In the genomic region with DNA sequence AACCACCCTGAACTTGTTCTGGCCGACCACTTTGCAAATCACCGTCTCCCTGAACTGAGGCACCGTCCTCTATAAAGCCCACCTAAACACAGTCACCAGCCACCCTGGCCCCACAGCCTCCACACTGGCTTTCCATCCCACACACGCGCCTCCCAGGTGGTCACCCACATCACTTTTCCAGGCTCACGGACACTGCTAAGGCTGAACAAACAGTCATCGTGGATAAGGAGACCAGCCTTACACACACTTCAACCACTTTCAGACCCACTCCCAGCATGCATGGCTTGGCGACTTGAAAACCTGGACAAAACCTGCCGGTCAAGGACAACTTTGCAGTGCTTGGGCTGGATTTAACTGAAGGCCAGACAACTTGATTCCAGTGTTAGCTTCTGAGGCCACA, we compare ENCODE assay signal across 12 cellular contexts. TPM values are rescaled to one million over a fixed set of nuclear protein-coding genes. Genes with fewer than 3 reads are reported as not detected.
DNase-seq lines count a peak whose midpoint lies in the region; ATAC-seq and TF ChIP-seq lines count a peak whose summit lies in the region.
"Had no signal": no experiment of that assay in that cellular context is flagged by ENCODE, and none has a peak within 500 bp of the region (broad histone marks: within the 10 kb centered on the region; RNA-seq: fewer than 3 reads in every experiment).

No MANE protein-coding gene starts in this region.

- no peak for TF ChIP-seq CTCF in RWPE1 (conservative IDR thresholded peaks at IDR 0.05; ENCODE audit: low read depth)
- no peak for TF ChIP-seq CTCF in endodermal cell (conservative IDR thresholded peaks at IDR 0.05)

- no peak for DNase-seq in activated CD8-positive, alpha-beta memory T cell treated with anti-CD3 and anti-CD28 coated beads, Interleukin-2, amount 10 ng/mL, durations not matched to agents 7 days and 5 days
- DNase-seq in activated CD8-positive, alpha-beta memory T cell treated with anti-CD3 and anti-CD28 coated beads, Interleukin-2, amount 50 U/mL, for 4 hours: no peak
- no peak for DNase-seq in RWPE1 (ENCODE audit: low spot score)
- peak; percentile 35 for DNase-seq in endodermal cell
- DNase-seq in stimulated activated effector memory CD8-positive, alpha-beta T cell treated with anti-CD3 and anti-CD28 coated beads, Interleukin-12 subunit alpha, Interleukin-12 subunit beta, amount 100 ng/mL, for 72 hours (ENCODE audit: low spot score in 2 of 2): no peak
- DNase-seq in NOMO-1 (lab: John Stamatoyannopoulos, UW; ENCODE audit: unreplicated experiment in 2 of 2): no peak
- DNase-seq in Karpas-422: no peak
- DNase-seq: foreskin keratinocyte, MG63, posterior cingulate gyrus had no signal

- H3K9me3 ChIP-seq in endodermal cell (ENCODE audit: control insufficient read depth, low read length): no peaks in the 10 kb centered on the region
- no peaks in the 10 kb centered on the region for H3K9me3 ChIP-seq in Karpas-422 (ENCODE audit: low read length)
- H3K9me3 ChIP-seq: MG63 had no signal

- no peaks in the 10 kb centered on the region for H3K9me2 ChIP-seq in Karpas-422 (replicated peaks; ENCODE audit: insufficient read depth, low read length)

- no peak overlapping the region for H3K4me2 ChIP-seq in Karpas-422 (ENCODE audit: low read depth, low read length, poor library complexity, severe bottlenecking)

- peak overlapping the region; percentile 76 for H3K27ac ChIP-seq in RWPE1
- no peak overlapping the region for H3K27ac ChIP-seq in endodermal cell (ENCODE audit: low read depth, low read length)
- no peak overlapping the region for H3K27ac ChIP-seq in Karpas-422 (ENCODE audit: low read length)
- H3K27ac ChIP-seq: foreskin keratinocyte had no signal

- 92 to 99% methylated on average over 6 to 9 of the region's 9 CpGs for WGBS in endodermal cell (ENCODE audit: insufficient coverage in 1 of 2, insufficient read length in 1 of 2), 2 experiments

- peaks cover 17% of the 10 kb centered on the region for H3K36me3 ChIP-seq in endodermal cell (ENCODE audit: control insufficient read depth, insufficient read depth, low read length)
- no peaks in the 10 kb centered on the region; the same call in 1 of the 2 replicates for H3K36me3 ChIP-seq in Karpas-422 (ENCODE audit: insufficient read depth, low read length)

- H2AFZ ChIP-seq in Karpas-422 (ENCODE audit: low read length): no peak overlapping the region
- H2AFZ ChIP-seq: GM23248 had no signal

- peak overlapping the region; percentile 62 for H3K4me3 Mint-ChIP-seq in activated CD8-positive, alpha-beta memory T cell treated with anti-CD3 and anti-CD28 coated beads, Interleukin-2, amount 10 ng/mL, durations not matched to agents 7 days and 5 days
- peak overlapping the region; percentile 24 for H3K4me3 Mint-ChIP-seq in endodermal cell
- H3K4me3 Mint-ChIP-seq in stimulated activated effector memory CD8-positive, alpha-beta T cell treated with anti-CD3 and anti-CD28 coated beads, Interleukin-12 subunit alpha, Interleukin-12 subunit beta, amount 100 ng/mL, for 72 hours: peak overlapping the region; percentile 67

- H3K4me1 Mint-ChIP-seq in activated CD8-positive, alpha-beta memory T cell treated with anti-CD3 and anti-CD28 coated beads, Interleukin-2, amount 10 ng/mL, durations not matched to agents 7 days and 5 days: peaks cover 96% of the 10 kb centered on the region
- H3K4me1 Mint-ChIP-seq in endodermal cell: peaks cover 68% of the 10 kb centered on the region
- peaks cover 85% of the 10 kb centered on the region for H3K4me1 Mint-ChIP-seq in stimulated activated effector memory CD8-positive, alpha-beta T cell treated with anti-CD3 and anti-CD28 coated beads, Interleukin-12 subunit alpha, Interleukin-12 subunit beta, amount 100 ng/mL, for 72 hours

- H3K9ac ChIP-seq in endodermal cell (ENCODE audit: extremely low read depth, low read length, poor library complexity, severe bottlenecking) (no peak overlapping the region), Karpas-422 (ENCODE audit: low read length) (no peak overlapping the region)
- H3K9ac ChIP-seq: GM23248 had no signal

- CTCF ChIA-PET in activated CD8-positive, alpha-beta memory T cell treated with anti-CD3 and anti-CD28 coated beads, Interleukin-2, amount 10 ng/mL, durations not matched to agents 7 days and 5 days (lab: Charles Lee): interaction anchor here (0.9 to 20.8 kb wide), 10 partner anchors 12 to 235 kb away, joined by 4 to 244 read pairs (median 11); a partner anchor contains a TSS
- CTCF ChIA-PET in RWPE1 (lab: Yijun Ruan, JAX): interaction anchor here (0.6 kb wide), 1 partner anchor 406 kb away, joined by 3 read pairs; no protein-coding TSS in a partner anchor

- H3K27me3 Mint-ChIP-seq in activated CD8-positive, alpha-beta memory T cell treated with anti-CD3 and anti-CD28 coated beads, Interleukin-2, amount 10 ng/mL, durations not matched to agents 7 days and 5 days: no peaks in the 10 kb centered on the region
- no peaks in the 10 kb centered on the region for H3K27me3 Mint-ChIP-seq in endodermal cell (ENCODE audit: insufficient read depth)

- H3K27me3 ChIP-seq in endodermal cell (ENCODE audit: control insufficient read depth, insufficient read depth, low read length, poor library complexity, severe bottlenecking): no peaks in the 10 kb centered on the region
- H3K27me3 ChIP-seq in Karpas-422 (ENCODE audit: low read length): no peaks in the 10 kb centered on the region
- H3K27me3 ChIP-seq: foreskin keratinocyte, MG63 had no signal

- H4K20me1 ChIP-seq in Karpas-422 (ENCODE audit: insufficient read depth, low read depth, low read length): peaks cover 44% of the 10 kb centered on the region

- no peak for ATAC-seq in activated CD8-positive, alpha-beta memory T cell treated with anti-CD3 and anti-CD28 coated beads, Interleukin-2, amount 10 ng/mL, durations not matched to agents 7 days and 5 days
- ATAC-seq in stimulated activated effector memory CD8-positive, alpha-beta T cell treated with anti-CD3 and anti-CD28 coated beads, Interleukin-12 subunit alpha, Interleukin-12 subunit beta, amount 100 ng/mL, for 72 hours: no peak
- ATAC-seq in GM18867 (IDR thresholded peaks at IDR 0.05; ENCODE audit: unreplicated experiment): no peak

- peaks cover 18% of the 10 kb centered on the region for H3K4me1 ChIP-seq in endodermal cell (ENCODE audit: control insufficient read depth, insufficient read depth, low read length)
- H3K4me1 ChIP-seq in Karpas-422 (ENCODE audit: low read length): peaks cover 39% of the 10 kb centered on the region

- H3K27ac Mint-ChIP-seq in activated CD8-positive, alpha-beta memory T cell treated with anti-CD3 and anti-CD28 coated beads, Interleukin-2, amount 10 ng/mL, durations not matched to agents 7 days and 5 days: peak overlapping the region; percentile 91
- peak overlapping the region; percentile 82 for H3K27ac Mint-ChIP-seq in endodermal cell
- H3K27ac Mint-ChIP-seq in stimulated activated effector memory CD8-positive, alpha-beta T cell treated with anti-CD3 and anti-CD28 coated beads, Interleukin-12 subunit alpha, Interleukin-12 subunit beta, amount 100 ng/mL, for 72 hours: peak overlapping the region; percentile 88

- POLR2A ChIA-PET in RWPE1 (lab: Yijun Ruan, JAX; ENCODE audit: low non-redundant PET): no interaction called here

- H3K9me3 Mint-ChIP-seq in activated CD8-positive, alpha-beta memory T cell treated with anti-CD3 and anti-CD28 coated beads, Interleukin-2, amount 10 ng/mL, durations not matched to agents 7 days and 5 days (ENCODE audit: low read depth): no peaks in the 10 kb centered on the region
- no peaks in the 10 kb centered on the region for H3K9me3 Mint-ChIP-seq in endodermal cell
- H3K9me3 Mint-ChIP-seq in stimulated activated effector memory CD8-positive, alpha-beta T cell treated with anti-CD3 and anti-CD28 coated beads, Interleukin-12 subunit alpha, Interleukin-12 subunit beta, amount 100 ng/mL, for 72 hours: no peaks in the 10 kb centered on the region

- peaks cover 58% of the 10 kb centered on the region for H3K79me2 ChIP-seq in Karpas-422 (ENCODE audit: low read length)

- peaks cover 50% of the 10 kb centered on the region for H3K36me3 Mint-ChIP-seq in activated CD8-positive, alpha-beta memory T cell treated with anti-CD3 and anti-CD28 coated beads, Interleukin-2, amount 10 ng/mL, durations not matched to agents 7 days and 5 days
- no peaks in the 10 kb centered on the region for H3K36me3 Mint-ChIP-seq in endodermal cell (ENCODE audit: low read depth)
- H3K36me3 Mint-ChIP-seq in stimulated activated effector memory CD8-positive, alpha-beta T cell treated with anti-CD3 and anti-CD28 coated beads, Interleukin-12 subunit alpha, Interleukin-12 subunit beta, amount 100 ng/mL, for 72 hours: peaks cover 99% of the 10 kb centered on the region

- H3K4me3 ChIP-seq in endodermal cell (ENCODE audit: low read length) (no peak overlapping the region), Karpas-422 (ENCODE audit: low read length) (no peak overlapping the region)
- H3K4me3 ChIP-seq: GM23248, MG63 had no signal

RNA-seq across cellular contexts. Expression of a gene that starts 8.4 kb away (rescaled TPM):
- 10 to 100 TPM; 50.5 to 59.4 TPM for total RNA-seq in activated CD8-positive, alpha-beta memory T cell treated with anti-CD3 and anti-CD28 coated beads, Interleukin-2, amount 10 ng/mL, durations not matched to agents 7 days and 5 days
- total RNA-seq in endodermal cell: 10 to 100 TPM; 33.3 to 39.9 TPM
- 29.5 TPM for polyA plus RNA-seq in endodermal cell (2013, experiment 1 of 2)
- 29.7 TPM for polyA plus RNA-seq in endodermal cell (2013, experiment 2 of 2)
- 10.5 and 11.4 TPM in 2 replicates for total RNA-seq in Karpas-422 (2014; rRNA removed; shearing (Covaris generic); ENCODE audit: low replicate concordance)

RNA-seq across cellular contexts. Expression of a gene that starts 33.9 kb away (rescaled TPM):
- total RNA-seq in activated CD8-positive, alpha-beta memory T cell treated with anti-CD3 and anti-CD28 coated beads, Interleukin-2, amount 10 ng/mL, durations not matched to agents 7 days and 5 days: 10 to 100 TPM; 33.1 to 49.0 TPM
- total RNA-seq in endodermal cell: 10 to 100 TPM; 56.1 to 60.5 TPM
- polyA plus RNA-seq in endodermal cell (2013, experiment 1 of 2): 63.3 TPM
- 61.3 TPM for polyA plus RNA-seq in endodermal cell (2013, experiment 2 of 2)
- 14.9 and 27.2 TPM in 2 replicates for total RNA-seq in Karpas-422 (2014; rRNA removed; shearing (Covaris generic); ENCODE audit: low replicate concordance)

RNA-seq across cellular contexts. Expression of a gene that starts 51.6 kb away (rescaled TPM):
- total RNA-seq in activated CD8-positive, alpha-beta memory T cell treated with anti-CD3 and anti-CD28 coated beads, Interleukin-2, amount 10 ng/mL, durations not matched to agents 7 days and 5 days: 100 to 1,000 TPM; 132 to 151 TPM
- 100 to 1,000 TPM; 111 to 140 TPM for total RNA-seq in endodermal cell
- polyA plus RNA-seq in endodermal cell (2013, experiment 1 of 2): 123 TPM
- polyA plus RNA-seq in endodermal cell (2013, experiment 2 of 2): 111 TPM
- 52.3 and 53.4 TPM in 2 replicates for total RNA-seq in Karpas-422 (2014; rRNA removed; shearing (Covaris generic); ENCODE audit: low replicate concordance)
